ENCODE assay signal across 15 cellular contexts in the genomic region with DNA sequence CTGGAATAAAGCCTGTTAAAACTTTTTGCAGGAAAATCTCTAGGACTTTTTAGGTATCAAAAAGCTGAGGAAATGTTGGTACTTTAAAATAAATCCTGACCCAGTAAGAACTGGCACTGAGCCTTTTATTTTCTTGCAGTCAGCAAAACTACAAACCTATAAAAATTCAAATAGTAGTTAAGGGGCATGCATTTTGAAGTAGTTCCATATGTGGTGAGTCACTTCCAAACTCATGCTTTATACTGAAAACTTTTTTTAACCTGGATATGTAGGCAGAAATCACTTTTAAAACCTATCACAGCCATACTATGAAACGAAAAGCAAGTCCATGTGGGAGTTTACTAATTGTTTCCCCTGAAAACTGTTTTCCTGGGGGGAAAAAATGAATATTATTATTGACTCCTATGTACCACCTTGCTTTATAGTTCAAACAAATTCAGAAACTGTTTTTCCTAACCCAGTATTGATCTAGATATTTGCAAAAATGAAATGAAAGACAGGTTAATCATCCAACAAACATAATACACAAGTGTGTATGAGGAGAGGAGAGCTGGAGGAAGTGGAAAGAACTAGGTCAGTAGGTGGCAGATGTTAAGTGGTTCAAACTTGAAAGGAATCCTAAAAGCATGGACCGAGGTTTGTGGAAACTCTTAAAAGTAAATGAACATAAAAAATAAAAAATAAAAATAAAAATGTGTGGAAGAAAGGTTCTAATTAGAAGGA. TPM values are rescaled to one million over a fixed set of nuclear protein-coding genes. Genes with fewer than 3 reads are reported as not detected.
DNase-seq lines count a peak whose midpoint lies in the region; ATAC-seq and TF ChIP-seq lines count a peak whose summit lies in the region.
"Had no signal": no experiment of that assay in that cellular context is flagged by ENCODE, and none has a peak within 500 bp of the region (broad histone marks: within the 10 kb centered on the region; RNA-seq: fewer than 3 reads in every experiment).

No MANE protein-coding gene starts in this region.

- CTCF ChIA-PET in WTC11 (lab: Charles Lee), result interaction anchor here (0.7 to 1.5 kb wide), 2 partner anchors 58 to 448 kb away, joined by 3 to 4 read pairs; no protein-coding TSS in a partner anchor

- no peak for ATAC-seq in activated T-cell treated with anti-CD3 and anti-CD28 coated beads, Interleukin-2, amount 50 U/mL, for 72 hours (replicated peaks in 1 of 2)
- peak; percentile 30; the same call in 1 of the 2 replicates for ATAC-seq in WTC11
- no peak for ATAC-seq in esophagus mucosa
- ATAC-seq in HG03097 (IDR thresholded peaks at IDR 0.05; ENCODE audit: low FRiP score, unreplicated experiment), result no peak
- ATAC-seq: Panc1 had no signal

- no peak for DNase-seq in activated T-cell treated with anti-CD3 and anti-CD28 coated beads, Interleukin-2, amount 50 U/mL, for 72 hours
- DNase-seq in activated T-cell treated with anti-CD3 and anti-CD28 coated beads, Interleukin-2, amount 50 U/mL, for 48 hours, result no peak
- DNase-seq in WTC11 (ENCODE audit: low spot score) (no peak), fibroblast of villous mesenchyme (ENCODE audit: low read depth) (peak; percentile 56), T-helper 2 cell (no peak)
- DNase-seq: BE2C; H7; head of caudate nucleus; KG1; stimulated activated CD4-positive, alpha-beta T cell treated with anti-CD3 and anti-CD28 coated beads, Interleukin-4, amount 100 ng/mL, for 4 hours; testis had no signal

- H3K4me1 Mint-ChIP-seq in activated T-cell treated with anti-CD3 and anti-CD28 coated beads, Interleukin-2, amount 50 U/mL, for 72 hours (ENCODE audit: low read depth), result peaks cover 33% of the 10 kb centered on the region
- H3K4me1 Mint-ChIP-seq in WTC11, result peaks cover 9% of the 10 kb centered on the region
- peaks cover 66% of the 10 kb centered on the region for H3K4me1 Mint-ChIP-seq in stimulated activated naive CD8-positive, alpha-beta T cell treated with anti-CD3 and anti-CD28 coated beads, Interleukin-15, Interleukin-2, amounts not matched to agents 100 ng/mL and 50 ng/mL, for 24 hours (ENCODE audit: low read depth)

- H3K9me3 Mint-ChIP-seq in activated T-cell treated with anti-CD3 and anti-CD28 coated beads, Interleukin-2, amount 50 U/mL, for 72 hours, result no peaks in the 10 kb centered on the region
- no peaks in the 10 kb centered on the region for H3K9me3 Mint-ChIP-seq in WTC11
- no peaks in the 10 kb centered on the region for H3K9me3 Mint-ChIP-seq in stimulated activated naive CD8-positive, alpha-beta T cell treated with anti-CD3 and anti-CD28 coated beads, Interleukin-15, Interleukin-2, amounts not matched to agents 100 ng/mL and 50 ng/mL, for 24 hours

- H3K27ac Mint-ChIP-seq in activated T-cell treated with anti-CD3 and anti-CD28 coated beads, Interleukin-2, amount 50 U/mL, for 72 hours, result peak overlapping the region; percentile 60
- no peak overlapping the region for H3K27ac Mint-ChIP-seq in WTC11
- peak overlapping the region; percentile 80 for H3K27ac Mint-ChIP-seq in stimulated activated naive CD8-positive, alpha-beta T cell treated with anti-CD3 and anti-CD28 coated beads, Interleukin-15, Interleukin-2, amounts not matched to agents 100 ng/mL and 50 ng/mL, for 24 hours

- no peaks in the 10 kb centered on the region for H3K27me3 Mint-ChIP-seq in activated T-cell treated with anti-CD3 and anti-CD28 coated beads, Interleukin-2, amount 50 U/mL, for 72 hours (ENCODE audit: low read depth)
- no peaks in the 10 kb centered on the region for H3K27me3 Mint-ChIP-seq in WTC11 (ENCODE audit: low read depth)
- no peaks in the 10 kb centered on the region for H3K27me3 Mint-ChIP-seq in stimulated activated naive CD8-positive, alpha-beta T cell treated with anti-CD3 and anti-CD28 coated beads, Interleukin-15, Interleukin-2, amounts not matched to agents 100 ng/mL and 50 ng/mL, for 24 hours

- peak overlapping the region; percentile 32 to 64 for H3K4me3 Mint-ChIP-seq in activated T-cell treated with anti-CD3 and anti-CD28 coated beads, Interleukin-2, amount 50 U/mL, for 72 hours
- no peak overlapping the region for H3K4me3 Mint-ChIP-seq in WTC11
- no peak overlapping the region for H3K4me3 Mint-ChIP-seq in stimulated activated naive CD8-positive, alpha-beta T cell treated with anti-CD3 and anti-CD28 coated beads, Interleukin-15, Interleukin-2, amounts not matched to agents 100 ng/mL and 50 ng/mL, for 24 hours

- POLR2A ChIA-PET in WTC11 (lab: Charles Lee), result no interaction called here

- H3K4me3 ChIP-seq in fibroblast of villous mesenchyme (ENCODE audit: low read depth, low read length), result no peak overlapping the region
- H3K4me3 ChIP-seq: testis had no signal

- H3K36me3 Mint-ChIP-seq in activated T-cell treated with anti-CD3 and anti-CD28 coated beads, Interleukin-2, amount 50 U/mL, for 72 hours (ENCODE audit: insufficient read depth in 2 of 2), result no peaks in the 10 kb centered on the region
- no peaks in the 10 kb centered on the region for H3K36me3 Mint-ChIP-seq in WTC11
- H3K36me3 Mint-ChIP-seq in stimulated activated naive CD8-positive, alpha-beta T cell treated with anti-CD3 and anti-CD28 coated beads, Interleukin-15, Interleukin-2, amounts not matched to agents 100 ng/mL and 50 ng/mL, for 24 hours (ENCODE audit: low read depth), result peaks cover 29% of the 10 kb centered on the region

- TF ChIP-seq CTCF in WTC11 (IDR thresholded peaks at IDR 0.05) (no peak), fibroblast of villous mesenchyme (IDR thresholded peaks at IDR 0.05; ENCODE audit: insufficient read depth, low read depth, low read length) (peak; percentile 4)

TF ChIP-seq in WTC11, 78 proteins besides CTCF, POLR2A, EP300 and RAD21 (continues in another document):
- TF ChIP-seq ZNF512 (CRISPR knock-in tag; IDR thresholded peaks at IDR 0.05; ENCODE audit: borderline replicate concordance) (no peak), E2F5 (CRISPR knock-in tag; IDR thresholded peaks at IDR 0.05) (no peak), CDX4 (CRISPR knock-in tag; IDR thresholded peaks at IDR 0.05; ENCODE audit: borderline replicate concordance) (no peak), ZNF121 (CRISPR knock-in tag; IDR thresholded peaks at IDR 0.05) (no peak), ESRRA (CRISPR knock-in tag; IDR thresholded peaks at IDR 0.05; ENCODE audit: borderline replicate concordance) (no peak), HMGA2 (CRISPR knock-in tag; IDR thresholded peaks at IDR 0.05) (no peak)
- TF ChIP-seq, protein P1, sequence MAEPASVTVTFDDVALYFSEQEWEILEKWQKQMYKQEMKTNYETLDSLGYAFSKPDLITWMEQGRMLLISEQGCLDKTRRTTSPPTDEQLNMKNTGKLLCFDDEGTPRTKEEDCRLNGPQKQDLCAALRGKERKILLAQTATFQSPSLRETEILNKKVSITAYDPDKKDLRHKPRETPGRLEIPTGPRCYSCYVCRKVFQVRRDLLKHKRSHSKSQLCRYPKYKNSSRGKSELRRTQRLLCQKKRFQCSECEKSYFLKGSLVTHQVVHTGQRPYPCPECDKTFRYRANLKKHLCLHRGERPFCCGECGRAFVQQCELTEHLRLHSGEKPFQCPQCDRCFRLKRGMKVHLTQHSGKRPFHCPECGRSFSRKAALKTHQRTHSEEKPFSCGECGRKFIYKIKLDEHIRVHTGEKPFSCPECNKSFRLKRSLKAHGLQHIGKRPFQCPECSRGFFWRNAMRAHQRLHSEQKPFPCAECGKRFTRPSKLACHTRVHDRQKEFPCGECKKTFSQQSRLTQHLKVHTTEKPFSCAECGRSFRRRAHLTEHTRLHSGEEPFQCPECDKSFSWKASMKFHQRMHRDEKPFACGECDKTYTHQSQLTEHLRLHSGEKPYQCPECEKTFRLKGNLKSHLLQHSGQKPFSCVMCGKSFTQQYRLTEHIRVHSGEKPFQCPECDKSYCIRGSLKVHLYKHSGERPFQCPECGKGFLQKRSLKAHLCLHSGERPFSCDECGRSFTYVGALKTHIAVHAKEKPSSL (CRISPR knock-in tag; conservative IDR thresholded peaks at IDR 0.05), result no peak

RNA-seq across cellular contexts. Expression of gene NRIP1, which starts 30.5 kb away (rescaled TPM):
- total RNA-seq in activated T-cell treated with anti-CD3 and anti-CD28 coated beads, Interleukin-2, amount 50 U/mL, for 72 hours, result 10 to 100 TPM; 14.1 to 18.1 TPM
- total RNA-seq in WTC11 (2021) (8.0 to 10.3 TPM (median 8.8 TPM) in 3 replicates), fibroblast of villous mesenchyme (46.1 and 56.6 TPM in 2 replicates), esophagus mucosa (52.2 TPM)

Comparison
In these comparisons a context has a peak if more than half of its experiments do, and no peak if none do; other contexts are left out.
1. H3K4me3 Mint-ChIP-seq: peak in activated T-cell treated with anti-CD3 and anti-CD28 coated beads, Interleukin-2, amount 50 U/mL, for 72 hours (2 of 2); none in WTC11 (single experiment) and stimulated activated naive CD8-positive, alpha-beta T cell treated with anti-CD3 and anti-CD28 coated beads, Interleukin-15, Interleukin-2, amounts not matched to agents 100 ng/mL and 50 ng/mL, for 24 hours (single experiment).